Comparison of ENCODE assay signal across 9 cellular contexts in the genomic region with DNA sequence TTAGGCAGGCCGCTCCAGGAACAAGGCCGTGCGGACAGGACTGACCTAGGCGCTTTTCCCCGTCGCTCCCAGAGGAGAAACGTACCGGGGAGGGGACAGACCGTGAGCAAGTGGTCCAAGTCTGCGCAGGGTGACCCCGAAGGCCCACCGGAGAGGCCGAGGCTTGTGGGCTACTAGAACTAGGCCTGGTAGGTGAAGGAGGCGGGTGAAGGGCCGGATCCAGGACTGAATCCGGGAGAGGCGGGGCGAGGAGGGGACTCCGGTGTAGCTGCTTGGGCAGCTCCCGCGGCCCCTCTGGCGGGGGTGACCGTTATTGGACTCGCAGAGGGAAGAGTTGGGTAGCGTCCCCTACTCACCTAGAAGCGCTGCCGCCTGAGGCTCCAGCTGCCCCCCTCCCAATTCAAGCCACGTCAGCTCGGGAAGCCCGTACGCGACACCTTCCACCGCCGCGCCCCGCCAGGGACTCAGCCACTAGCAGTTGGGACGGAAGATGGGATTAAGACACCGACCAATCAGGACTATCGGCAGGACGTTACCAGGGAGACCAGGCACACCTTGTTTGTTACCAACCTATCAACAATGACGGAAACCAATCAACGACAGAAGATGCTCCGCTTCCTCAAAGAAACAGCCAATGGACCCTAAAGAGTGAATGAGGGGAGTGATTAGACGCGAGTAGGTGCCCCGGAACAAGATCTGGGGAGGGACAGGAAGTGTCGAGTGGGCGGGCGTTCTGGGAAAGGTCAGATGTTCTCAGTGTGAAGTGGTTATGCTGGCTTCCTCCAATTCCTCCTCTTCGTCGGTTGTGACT. TPM values are rescaled to one million over a fixed set of nuclear protein-coding genes. Genes with fewer than 3 reads are reported as not detected.
DNase-seq lines count a peak whose midpoint lies in the region; ATAC-seq and TF ChIP-seq lines count a peak whose summit lies in the region.
"Had no signal": no experiment of that assay in that cellular context is flagged by ENCODE, and none has a peak within 500 bp of the region (broad histone marks: within the 10 kb centered on the region; RNA-seq: fewer than 3 reads in every experiment).

A gene with protein sequence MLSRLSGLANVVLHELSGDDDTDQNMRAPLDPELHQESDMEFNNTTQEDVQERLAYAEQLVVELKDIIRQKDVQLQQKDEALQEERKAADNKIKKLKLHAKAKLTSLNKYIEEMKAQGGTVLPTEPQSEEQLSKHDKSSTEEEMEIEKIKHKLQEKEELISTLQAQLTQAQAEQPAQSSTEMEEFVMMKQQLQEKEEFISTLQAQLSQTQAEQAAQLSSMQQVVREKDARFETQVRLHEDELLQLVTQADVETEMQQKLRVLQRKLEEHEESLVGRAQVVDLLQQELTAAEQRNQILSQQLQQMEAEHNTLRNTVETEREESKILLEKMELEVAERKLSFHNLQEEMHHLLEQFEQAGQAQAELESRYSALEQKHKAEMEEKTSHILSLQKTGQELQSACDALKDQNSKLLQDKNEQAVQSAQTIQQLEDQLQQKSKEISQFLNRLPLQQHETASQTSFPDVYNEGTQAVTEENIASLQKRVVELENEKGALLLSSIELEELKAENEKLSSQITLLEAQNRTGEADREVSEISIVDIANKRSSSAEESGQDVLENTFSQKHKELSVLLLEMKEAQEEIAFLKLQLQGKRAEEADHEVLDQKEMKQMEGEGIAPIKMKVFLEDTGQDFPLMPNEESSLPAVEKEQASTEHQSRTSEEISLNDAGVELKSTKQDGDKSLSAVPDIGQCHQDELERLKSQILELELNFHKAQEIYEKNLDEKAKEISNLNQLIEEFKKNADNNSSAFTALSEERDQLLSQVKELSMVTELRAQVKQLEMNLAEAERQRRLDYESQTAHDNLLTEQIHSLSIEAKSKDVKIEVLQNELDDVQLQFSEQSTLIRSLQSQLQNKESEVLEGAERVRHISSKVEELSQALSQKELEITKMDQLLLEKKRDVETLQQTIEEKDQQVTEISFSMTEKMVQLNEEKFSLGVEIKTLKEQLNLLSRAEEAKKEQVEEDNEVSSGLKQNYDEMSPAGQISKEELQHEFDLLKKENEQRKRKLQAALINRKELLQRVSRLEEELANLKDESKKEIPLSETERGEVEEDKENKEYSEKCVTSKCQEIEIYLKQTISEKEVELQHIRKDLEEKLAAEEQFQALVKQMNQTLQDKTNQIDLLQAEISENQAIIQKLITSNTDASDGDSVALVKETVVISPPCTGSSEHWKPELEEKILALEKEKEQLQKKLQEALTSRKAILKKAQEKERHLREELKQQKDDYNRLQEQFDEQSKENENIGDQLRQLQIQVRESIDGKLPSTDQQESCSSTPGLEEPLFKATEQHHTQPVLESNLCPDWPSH (N-terminal part only) (minus strand): TSS at position 466 of the 811 bp plus-strand sequence. CDS start 18,770 bp downstream, outside the sequence.

- CTCF ChIA-PET in activated B cell treated with CpG ODN at 0.5 μM for 24 hours (lab: Charles Lee): no interaction called here

- H3K4me3 Mint-ChIP-seq in activated B cell treated with CpG ODN at 0.5 μM for 24 hours: no peak within 1 kb of the TSS
- no peak within 1 kb of the TSS for H3K4me3 Mint-ChIP-seq in central memory CD8-positive, alpha-beta T cell
- H3K4me3 Mint-ChIP-seq: activated naive CD4-positive, alpha-beta T cell treated with anti-CD3 and anti-CD28 coated beads, Interleukin-2, amount 50 U/mL, for 24 hours had no signal

- POLR2A ChIA-PET in activated B cell treated with CpG ODN at 0.5 μM for 24 hours (lab: Charles Lee): interaction anchor here (0.6 to 2.0 kb wide), 17 partner anchors 10 to 1194 kb away, joined by 3 to 14 read pairs (median 4); a partner anchor contains a TSS

- ATAC-seq in GM19025 (IDR thresholded peaks at IDR 0.05; ENCODE audit: low read depth, unreplicated experiment) (peak; percentile 97), HG03280 (IDR thresholded peaks at IDR 0.05; ENCODE audit: unreplicated experiment) (peak; percentile 95), activated B cell treated with CpG ODN at 0.5 μM for 24 hours (ENCODE audit: low read depth) (peak; percentile 93)
- peak; percentile 96 for ATAC-seq in central memory CD8-positive, alpha-beta T cell (replicated peaks; ENCODE audit: extremely low read depth, poor library complexity, severe bottlenecking)

- TF ChIP-seq CTCF in AG09319 (IDR thresholded peaks at IDR 0.05; ENCODE audit: low read depth, low read length): no peak
- TF ChIP-seq CTCF in activated B cell treated with CpG ODN at 0.5 μM for 24 hours (IDR thresholded peaks at IDR 0.05): no peak

- no peak within 1 kb of the TSS for H3K27ac Mint-ChIP-seq in activated B cell treated with CpG ODN at 0.5 μM for 24 hours
- no peak within 1 kb of the TSS for H3K27ac Mint-ChIP-seq in central memory CD8-positive, alpha-beta T cell (ENCODE audit: low read depth)
- H3K27ac Mint-ChIP-seq: activated naive CD4-positive, alpha-beta T cell treated with anti-CD3 and anti-CD28 coated beads, Interleukin-2, amount 50 U/mL, for 24 hours had no signal

- intact Hi-C loops in activated B cell treated with CpG ODN at 0.5 μM for 24 hours (cut with micrococcal nuclease): loop anchor here (1.0 to 10.0 kb wide), 10 partner anchors 59 to 1835 kb away; a partner anchor contains a TSS

- DNase-seq in AG09319 (ENCODE audit: extremely low read depth, low read depth): peak; percentile 98
- DNase-seq in NCI-H345 (lab: John Stamatoyannopoulos, UW): peak; percentile 97
- peak; percentile 81 for DNase-seq in activated B cell treated with CpG ODN at 0.5 μM for 24 hours
- DNase-seq in central memory CD8-positive, alpha-beta T cell (ENCODE audit: low spot score in 2 of 2): peak; percentile 78 to 91
- peak; percentile 100 for DNase-seq in iris pigment epithelial cell (ENCODE audit: low read depth)
- DNase-seq in stimulated activated CD4-positive, alpha-beta T cell treated with anti-CD3 and anti-CD28 coated beads, Interleukin-12 subunit alpha, Interleukin-12 subunit beta, amount 100 ng/mL, for 24 hours (ENCODE audit: low read depth in 2 of 2): peak; percentile 80 to 91

- no peaks in the 10 kb centered on the region for H3K9me3 Mint-ChIP-seq in activated B cell treated with CpG ODN at 0.5 μM for 24 hours
- no peaks in the 10 kb centered on the region for H3K9me3 Mint-ChIP-seq in central memory CD8-positive, alpha-beta T cell
- H3K9me3 Mint-ChIP-seq: activated naive CD4-positive, alpha-beta T cell treated with anti-CD3 and anti-CD28 coated beads, Interleukin-2, amount 50 U/mL, for 24 hours had no signal

- no peaks in the 10 kb centered on the region for H3K36me3 Mint-ChIP-seq in activated B cell treated with CpG ODN at 0.5 μM for 24 hours (ENCODE audit: low read depth)
- H3K36me3 Mint-ChIP-seq in central memory CD8-positive, alpha-beta T cell (ENCODE audit: insufficient read depth): peaks cover 2% of the 10 kb centered on the region
- H3K36me3 Mint-ChIP-seq: activated naive CD4-positive, alpha-beta T cell treated with anti-CD3 and anti-CD28 coated beads, Interleukin-2, amount 50 U/mL, for 24 hours had no signal

- no peaks in the 10 kb centered on the region for H3K27me3 Mint-ChIP-seq in activated B cell treated with CpG ODN at 0.5 μM for 24 hours
- peaks cover 20% of the 10 kb centered on the region for H3K27me3 Mint-ChIP-seq in central memory CD8-positive, alpha-beta T cell

- peaks cover 4% of the 10 kb centered on the region for H3K4me1 Mint-ChIP-seq in activated B cell treated with CpG ODN at 0.5 μM for 24 hours
- peaks cover 6% of the 10 kb centered on the region for H3K4me1 Mint-ChIP-seq in central memory CD8-positive, alpha-beta T cell

RNA-seq across cellular contexts. Expression of the gene that starts here (rescaled TPM):
- 37.3 and 44.7 TPM in 2 replicates for total RNA-seq in activated B cell treated with CpG ODN at 0.5 μM for 24 hours

Comparison
In these comparisons a context has a peak if more than half of its experiments do, and no peak if none do; other contexts are left out.
1. Peak in every context shown above with its lines: DNase-seq and ATAC-seq.